9 cellular contexts compared by ENCODE assay signal in the genomic region with DNA sequence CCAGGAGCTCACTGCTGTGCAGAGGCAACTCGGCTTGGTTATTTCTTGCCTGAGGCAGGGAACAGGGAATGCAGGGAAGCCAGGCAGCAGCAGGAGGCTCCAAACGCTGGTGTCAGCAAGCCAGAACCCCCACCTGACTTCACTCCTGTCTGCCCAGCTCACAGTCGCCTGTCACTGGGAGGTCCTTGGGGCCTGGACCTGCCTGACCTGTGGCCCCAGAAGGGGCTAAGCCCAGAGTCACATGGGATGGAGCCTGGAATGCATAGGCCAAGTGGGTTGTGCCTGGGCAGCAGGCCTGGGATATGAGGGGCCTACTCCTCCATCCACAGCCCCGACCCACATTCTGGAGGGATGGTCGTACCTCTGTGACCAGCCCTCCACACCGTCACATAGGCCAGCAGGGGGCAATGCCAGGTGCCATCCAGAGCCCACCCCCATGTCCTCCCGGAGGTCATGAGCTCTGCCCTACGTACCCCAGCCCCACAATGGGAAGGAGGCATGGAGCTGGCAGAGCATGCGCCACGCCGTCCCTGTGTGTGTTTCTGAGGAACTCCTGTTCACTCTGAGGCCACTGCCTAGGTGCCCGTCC. TPM values are rescaled to one million over a fixed set of nuclear protein-coding genes. Genes with fewer than 3 reads are reported as not detected.
DNase-seq lines count a peak whose midpoint lies in the region; TF ChIP-seq lines count a peak whose summit lies in the region.
"Had no signal": no experiment of that assay in that cellular context is flagged by ENCODE, and none has a peak within 500 bp of the region (broad histone marks: within the 10 kb centered on the region; RNA-seq: fewer than 3 reads in every experiment).

No MANE protein-coding gene starts in this region.

- no peak overlapping the region for H3K4me2 ChIP-seq in MM.1S (ENCODE audit: low read depth, low read length)

- TF ChIP-seq POLR2A in esophagus squamous epithelium (IDR thresholded peaks at IDR 0.05) (no peak), prostate gland (IDR thresholded peaks at IDR 0.05) (no peak)

- H2AFZ ChIP-seq in MM.1S (ENCODE audit: low read length) = no peak overlapping the region

- intact Hi-C loops in esophagus squamous epithelium (cut with DNase I) = loop anchor here (5.0 kb wide), 1 partner anchor 51 kb away; the partner anchor contains the start of gene IRF7
- intact Hi-C loops in prostate gland (cut with DNase I) = no loop called here

- POLR2A ChIA-PET in GM10248 (lab: Yijun Ruan, JAX) = interaction anchor here (0.5 kb wide), 1 partner anchor 357 kb away, joined by 3 read pairs; no protein-coding TSS in a partner anchor

- H3K36me3 ChIP-seq in MM.1S (replicated peaks; ENCODE audit: insufficient read depth, low read length) = no peaks in the 10 kb centered on the region
- H3K36me3 ChIP-seq in esophagus squamous epithelium = peaks cover 0 to 22% (median 0%) of the 10 kb centered on the region in 3 donors
- H3K36me3 ChIP-seq in H7 (replicated peaks; ENCODE audit: control insufficient read depth, insufficient read depth, low read length) = no peaks in the 10 kb centered on the region; the same call in 1 of the 2 replicates
- H3K36me3 ChIP-seq in prostate gland = no peaks in the 10 kb centered on the region
- H3K36me3 ChIP-seq: ascending aorta, thoracic aorta had no signal

- no peaks in the 10 kb centered on the region for H4K20me1 ChIP-seq in MM.1S (ENCODE audit: insufficient read depth, low read length)

- H3K4me1 ChIP-seq in MM.1S (ENCODE audit: low read length) = no peaks in the 10 kb centered on the region
- H3K4me1 ChIP-seq in esophagus squamous epithelium = peaks cover 19 to 81% (median 24%) of the 10 kb centered on the region in 3 donors
- H3K4me1 ChIP-seq in prostate gland (replicated peaks) = peaks cover 22% of the 10 kb centered on the region

- H3K27ac ChIP-seq in MM.1S (ENCODE audit: low read length) (no peak overlapping the region), esophagus squamous epithelium (peak overlapping the region in 3 of 4 donors; percentile 14 to 96 (median 88)), prostate gland (peak overlapping the region in 1 of 2 donors; percentile 84)
- H3K27ac ChIP-seq: ascending aorta, thoracic aorta had no signal

- TF ChIP-seq CTCF in GM10248 (IDR thresholded peaks at IDR 0.05; ENCODE audit: control extremely low read depth, extremely low read depth, low read depth, missing control alignments) (peak; percentile 3), MM.1S (IDR thresholded peaks at IDR 0.05; ENCODE audit: low read length) (no peak), esophagus squamous epithelium (IDR thresholded peaks at IDR 0.05) (no peak), prostate gland (IDR thresholded peaks at IDR 0.05) (no peak)

- DNase-seq in GM10248 (ENCODE audit: extremely low spot score) = no peak
- peak; percentile 3 for DNase-seq in MM.1S
- DNase-seq in esophagus squamous epithelium (lab: John Stamatoyannopoulos, UW) = no peak
- DNase-seq in H7 = no peak
- no peak for DNase-seq in LoVo (ENCODE audit: low spot score)
- no peak for DNase-seq in prostate gland (ENCODE audit: low spot score)
- DNase-seq: T-helper 17 cell had no signal

- peaks cover 10% of the 10 kb centered on the region; the same call in 1 of the 2 replicates for H3F3A ChIP-seq in MM.1S (ENCODE audit: insufficient read depth, low read length)

- H3K79me2 ChIP-seq in MM.1S (ENCODE audit: low read length) = peaks cover 22% of the 10 kb centered on the region

- WGBS in esophagus squamous epithelium, 2 donors = 65 to 72% methylated on average over 4 to 6 of the region's 12 CpGs
- WGBS in prostate gland = 89% methylated on average over 10 of the region's 12 CpGs

- H3K9ac ChIP-seq in MM.1S (ENCODE audit: low read length) = no peak overlapping the region

- no peak overlapping the region for H3K4me3 ChIP-seq in MM.1S (ENCODE audit: low read length)
- H3K4me3 ChIP-seq in esophagus squamous epithelium = peak overlapping the region in 1 of 4 donors; percentile 67
- H3K4me3 ChIP-seq in H7 (ENCODE audit: insufficient read depth, low read depth, low read length) = no peak overlapping the region
- no peak overlapping the region for H3K4me3 ChIP-seq in prostate gland
- H3K4me3 ChIP-seq: ascending aorta, thoracic aorta had no signal

- no peaks in the 10 kb centered on the region for H3K9me3 ChIP-seq in MM.1S (replicated peaks; ENCODE audit: insufficient read depth, low read length)
- H3K9me3 ChIP-seq in esophagus squamous epithelium = no peaks in the 10 kb centered on the region
- no peaks in the 10 kb centered on the region for H3K9me3 ChIP-seq in prostate gland
- H3K9me3 ChIP-seq: ascending aorta, thoracic aorta had no signal

- H3K9me2 ChIP-seq in MM.1S (replicated peaks; ENCODE audit: insufficient read depth, low read length) = no peaks in the 10 kb centered on the region

- H3K27me3 ChIP-seq in MM.1S (replicated peaks; ENCODE audit: insufficient read depth, low read length) (peaks cover 9% of the 10 kb centered on the region), esophagus squamous epithelium (no peaks in the 10 kb centered on the region), H7 (ENCODE audit: control insufficient read depth, insufficient read depth, low read length) (peaks cover 18% of the 10 kb centered on the region; the same call in 1 of the 2 replicates), prostate gland (replicated peaks; ENCODE audit: insufficient read depth) (no peaks in the 10 kb centered on the region)
- H3K27me3 ChIP-seq: ascending aorta had no signal

- CTCF ChIA-PET in GM10248 (lab: Yijun Ruan, JAX) = interaction anchor here (1.4 to 5.8 kb wide), 2 partner anchors 10 to 158 kb away, joined by 3 to 36 read pairs; no protein-coding TSS in a partner anchor

RNA-seq across cellular contexts. Expression of gene RASSF7, which starts 5.2 kb away (rescaled TPM):
- total RNA-seq in esophagus squamous epithelium (10 to 100 TPM; 35.7 to 54.0 (median 44.4) TPM), prostate gland (100 to 1,000 TPM in 1 of 2 donors, 10 to 100 TPM in 1; 49.4 to 107 TPM)
- total RNA-seq in H7 (2014; rRNA removed; shearing (Covaris generic)) = 28.2 and 37.0 TPM in 2 replicates

RNA-seq across cellular contexts. Expression of gene LMNTD2, which starts 5.5 kb away (rescaled TPM):
- total RNA-seq in esophagus squamous epithelium (1 to 10 TPM; 2.1 to 4.6 (median 3.8) TPM), prostate gland (10 to 100 TPM in 1 of 2 donors, 1 to 10 TPM in 1; 8.7 to 19.2 TPM)
- 2.7 and 4.0 TPM in 2 replicates for total RNA-seq in H7 (2014; rRNA removed; shearing (Covaris generic))

RNA-seq across cellular contexts. Expression of gene PHRF1, which starts 10.3 kb away (rescaled TPM):
- total RNA-seq in esophagus squamous epithelium (10 to 100 TPM; 11.7 to 30.6 (median 24.2) TPM), prostate gland (10 to 100 TPM; 20.8 to 55.2 TPM)
- total RNA-seq in H7 (2014; rRNA removed; shearing (Covaris generic)) = 37.5 and 42.1 TPM in 2 replicates

RNA-seq across cellular contexts. Expression of gene LRRC56, which starts 28.7 kb away (rescaled TPM):
- total RNA-seq in esophagus squamous epithelium = 1 to 10 TPM in 2 of 4 donors, under 1 TPM in 2; 0.35 to 2.3 (median 1.2) TPM
- 1.3 and 1.5 TPM in 2 replicates for total RNA-seq in H7 (2014; rRNA removed; shearing (Covaris generic))
- total RNA-seq in prostate gland = 1 to 10 TPM; 1.9 to 9.1 TPM
- total RNA-seq: ascending aorta had no signal

RNA-seq across cellular contexts. Expression of gene HRAS, which starts 30.6 kb away (rescaled TPM):
- total RNA-seq in esophagus squamous epithelium = 100 to 1,000 TPM in 2 of 4 donors, 10 to 100 TPM in 2; 56.7 to 106 (median 85.2) TPM
- total RNA-seq in H7 (2014; rRNA removed; shearing (Covaris generic)) = 27.1 and 57.9 TPM in 2 replicates
- 10 to 100 TPM; 47.0 to 62.8 TPM for total RNA-seq in prostate gland
